Comparison of ENCODE assay signal across 1 cellular context in the genomic region with DNA sequence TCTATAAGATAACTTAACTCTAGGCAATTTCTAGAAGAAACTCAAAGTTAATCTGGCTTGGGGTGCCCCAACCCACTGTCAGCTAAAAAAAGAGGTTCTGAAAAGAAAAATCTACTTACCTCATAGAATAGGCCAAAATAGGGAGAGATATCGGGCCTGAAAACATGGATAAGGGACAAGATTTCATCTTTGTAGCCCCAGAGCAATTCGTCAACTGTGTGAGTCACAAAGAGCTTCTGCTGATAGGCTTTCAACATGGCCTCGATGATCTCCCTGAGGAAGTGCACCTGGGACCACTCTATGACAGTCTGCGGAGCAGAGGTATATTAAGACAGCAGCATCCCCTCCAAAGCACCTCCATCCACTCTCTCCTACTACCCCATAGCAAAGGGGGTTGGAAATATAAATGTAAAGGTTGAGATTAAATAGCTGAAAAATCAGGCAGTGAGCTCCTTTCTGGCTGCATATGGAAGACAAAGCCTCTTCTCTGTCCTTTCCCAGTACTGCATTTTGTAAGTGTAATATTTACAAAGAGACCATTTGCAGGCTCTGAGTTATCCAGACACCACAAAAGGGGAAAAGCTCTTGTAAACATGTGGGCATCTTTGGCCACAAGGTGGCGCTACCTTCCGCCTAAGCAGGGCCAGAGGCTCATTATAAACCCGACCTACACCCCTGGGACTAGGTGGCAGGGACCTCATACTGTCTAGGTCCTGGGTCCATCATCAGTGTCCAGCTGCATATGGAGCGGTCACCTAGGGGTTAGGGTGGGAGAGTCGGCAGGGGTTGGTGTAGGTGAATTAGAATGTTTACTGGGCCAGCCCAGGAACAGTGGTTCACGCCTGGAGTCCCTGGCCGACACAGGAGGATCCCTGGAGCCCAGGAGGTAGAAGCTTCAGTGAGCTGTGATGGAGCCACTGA.
TF ChIP-seq lines count a peak whose summit lies in the region.

No MANE protein-coding gene starts in this region.

TF ChIP-seq in GM12878, 131 proteins besides CTCF, POLR2A, EP300 and RAD21 (continued from another document):
- TF ChIP-seq FOXM1 (IDR thresholded peaks at IDR 0.05; ENCODE audit: low read depth, low read length) (peak; percentile 46; the same call in 1 of the 2 replicates), KDM1A (IDR thresholded peaks at IDR 0.05; ENCODE audit: borderline replicate concordance) (no peak), YY1 (IDR thresholded peaks at IDR 0.05; ENCODE audit: low read depth, low read length) (peak; percentile 72), MEF2B (IDR thresholded peaks at IDR 0.05; ENCODE audit: partially characterized antibody, poor library complexity, severe bottlenecking) (peak; percentile 70), SMC3 (IDR thresholded peaks at IDR 0.05; ENCODE audit: borderline replicate concordance, low read length) (peak; percentile 91), RUNX3 (IDR thresholded peaks at IDR 0.05; ENCODE audit: low read length) (peak; percentile 36; the same call in 1 of the 2 replicates), SMARCA5 (IDR thresholded peaks at IDR 0.05) (0 out of 2 replicates have a peak, but pooled peaks have one; percentile 46), SIN3A (IDR thresholded peaks at IDR 0.05; ENCODE audit: low read depth, low read length) (no peak)
TF ChIP-seq in GM12878: peak in this region for 7.
